8 cellular contexts compared by ENCODE assay signal in the genomic region with DNA sequence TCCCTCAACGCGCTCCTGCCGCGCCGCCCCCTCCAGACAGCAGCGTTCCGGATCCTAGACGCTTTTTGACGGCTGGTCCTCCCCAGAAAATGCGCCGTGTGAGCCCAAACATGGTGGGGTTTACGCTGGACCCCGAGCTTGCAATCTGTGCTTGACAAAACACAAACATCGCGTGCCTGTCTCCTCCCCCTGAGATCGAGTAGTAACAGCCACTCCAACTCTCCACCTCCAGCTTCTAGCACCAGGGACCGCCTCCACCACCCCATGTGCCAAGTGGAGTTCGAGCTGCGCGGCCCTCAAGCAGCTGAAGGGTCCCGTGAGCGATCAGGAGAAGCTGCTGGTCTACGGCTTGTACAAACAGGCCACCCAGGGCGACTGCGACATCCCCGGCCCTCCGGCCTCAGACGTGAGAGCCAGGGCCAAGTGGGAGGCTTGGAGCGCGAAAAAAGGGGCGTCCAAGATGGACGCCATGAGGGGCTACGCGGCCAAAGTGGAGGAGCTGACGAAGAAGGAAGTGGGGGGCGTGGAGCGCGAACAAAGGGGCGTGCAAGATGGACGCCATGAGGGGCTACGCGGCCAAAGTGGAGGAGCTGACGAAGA. TPM values are rescaled to one million over a fixed set of nuclear protein-coding genes. Genes with fewer than 3 reads are reported as not detected.
DNase-seq lines count a peak whose midpoint lies in the region; ATAC-seq and TF ChIP-seq lines count a peak whose summit lies in the region.

No MANE protein-coding gene starts in this region.

- H3K4me1 Mint-ChIP-seq in immature natural killer cell: peaks cover 32 to 36% of the 10 kb centered on the region in 2 donors

- H3K4me3 Mint-ChIP-seq in immature natural killer cell: peak overlapping the region; percentile 91 to 95 (median 93)

- DNase-seq in AG08396 (ENCODE audit: low spot score) (peak; percentile 69), NCI-H2196 (lab: John Stamatoyannopoulos, UW; ENCODE audit: unreplicated experiment) (peak; percentile 8), brain microvascular endothelial cell (peak; percentile 18), immature natural killer cell (no peak), KG1 (lab: John Stamatoyannopoulos, UW) (no peak)

- peak overlapping the region; percentile 64 to 96 (median 90) for H3K27ac Mint-ChIP-seq in immature natural killer cell

- in situ Hi-C loops in brain microvascular endothelial cell (cut with HindIII; ENCODE audit: low pct_ligation_motif_present, low sequenced_read_pairs): no loop called here

- no peak for TF ChIP-seq POLR2A in GM18505 (IDR thresholded peaks at IDR 0.05; ENCODE audit: borderline replicate concordance, extremely low read depth, insufficient read depth, insufficient read length)

- ATAC-seq in GM18505 (IDR thresholded peaks at IDR 0.05; ENCODE audit: unreplicated experiment) (peak; percentile 8), HG03378 (IDR thresholded peaks at IDR 0.05; ENCODE audit: unreplicated experiment) (no peak)

- H3K9me3 Mint-ChIP-seq in immature natural killer cell: no peaks in the 10 kb centered on the region

- no peaks in the 10 kb centered on the region for H3K27me3 ChIP-seq in brain microvascular endothelial cell (replicated peaks)

- H3K36me3 Mint-ChIP-seq in immature natural killer cell: peaks cover 4 to 9% (median 8%) of the 10 kb centered on the region in 3 donors

- peaks cover 5 to 11% (median 5%) of the 10 kb centered on the region in 3 donors for H3K27me3 Mint-ChIP-seq in immature natural killer cell (ENCODE audit: low read depth in 3 of 3)

- H3K4me3 ChIP-seq in brain microvascular endothelial cell (ENCODE audit: low read depth, low read length): peak overlapping the region; percentile 71
- peak overlapping the region; percentile 65 to 95 (median 92) for H3K4me3 ChIP-seq in skin epidermis

- H3K36me3 ChIP-seq in brain microvascular endothelial cell (replicated peaks): peaks cover 13% of the 10 kb centered on the region

- TF ChIP-seq CTCF in brain microvascular endothelial cell (IDR thresholded peaks at IDR 0.05; ENCODE audit: low read depth, low read length, missing control alignments): no peak

- H3K27ac ChIP-seq in brain microvascular endothelial cell: peak overlapping the region; percentile 74
- peak overlapping the region; percentile 51 to 95 (median 87) for H3K27ac ChIP-seq in skin epidermis

RNA-seq across cellular contexts. Expression of a gene that starts 0.7 kb away (rescaled TPM):
- polyA plus RNA-seq in immature natural killer cell: 10 to 100 TPM; 10.9 to 20.1 (median 11.4) TPM

RNA-seq across cellular contexts. Expression of a gene that starts 20.3 kb away (rescaled TPM):
- 1 to 10 TPM in 1 of 3 donors, under 1 TPM in 1, not detected in 1; 0.92 to 1.4 TPM for polyA plus RNA-seq in immature natural killer cell

RNA-seq across cellular contexts. Expression of a gene that starts 29.4 kb away (rescaled TPM):
- polyA plus RNA-seq in immature natural killer cell: 10 to 100 TPM; 90.8 to 94.9 (median 92.0) TPM

RNA-seq across cellular contexts. Expression of a gene that starts 29.4 kb away (rescaled TPM):
- 10 to 100 TPM; 26.1 to 40.6 (median 27.5) TPM for polyA plus RNA-seq in immature natural killer cell

RNA-seq across cellular contexts. Expression of a gene that starts 38.1 kb away (rescaled TPM):
- 10 to 100 TPM in 1 of 3 donors, 1 to 10 TPM in 2; 3.3 to 13.0 (median 6.9) TPM for polyA plus RNA-seq in immature natural killer cell

Comparison
In these comparisons a context has a peak if more than half of its experiments do, and no peak if none do; other contexts are left out.
1. DNase-seq: peak in AG08396 (single experiment), NCI-H2196 (single experiment) and brain microvascular endothelial cell (single experiment); none in immature natural killer cell (0 of 3) and KG1 (single experiment).